ENCODE assay signal across 3 cellular contexts in the genomic region with DNA sequence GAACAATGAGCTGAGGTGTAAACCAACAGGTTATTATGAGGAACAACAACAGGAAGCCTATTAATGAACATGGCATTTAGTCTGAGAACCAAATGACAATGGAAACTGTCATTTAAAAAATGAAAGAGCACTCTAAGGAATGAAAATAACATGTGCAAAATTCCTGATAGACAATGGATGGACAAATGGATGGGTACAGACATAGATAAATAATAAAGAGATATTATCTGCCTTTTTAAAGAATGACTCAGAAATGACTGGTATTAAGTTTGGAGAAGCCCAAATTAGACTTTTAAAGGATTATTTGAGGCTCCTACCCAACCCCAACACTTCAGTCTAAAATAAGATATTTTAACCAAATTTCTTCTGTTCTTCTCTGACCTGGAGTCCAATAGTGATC.
"Had no signal": no experiment of that assay in that cellular context is flagged by ENCODE, and none has a peak within 500 bp of the region (broad histone marks: within the 10 kb centered on the region; RNA-seq: fewer than 3 reads in every experiment).

No MANE protein-coding gene starts in this region.

- DNase-seq: GDM1, GF-D8 had no signal

- H3K4me3 ChIP-seq: GM12878 had no signal

- ATAC-seq: GM12878 had no signal
